ENCODE assay signal across 28 cellular contexts in the genomic region with DNA sequence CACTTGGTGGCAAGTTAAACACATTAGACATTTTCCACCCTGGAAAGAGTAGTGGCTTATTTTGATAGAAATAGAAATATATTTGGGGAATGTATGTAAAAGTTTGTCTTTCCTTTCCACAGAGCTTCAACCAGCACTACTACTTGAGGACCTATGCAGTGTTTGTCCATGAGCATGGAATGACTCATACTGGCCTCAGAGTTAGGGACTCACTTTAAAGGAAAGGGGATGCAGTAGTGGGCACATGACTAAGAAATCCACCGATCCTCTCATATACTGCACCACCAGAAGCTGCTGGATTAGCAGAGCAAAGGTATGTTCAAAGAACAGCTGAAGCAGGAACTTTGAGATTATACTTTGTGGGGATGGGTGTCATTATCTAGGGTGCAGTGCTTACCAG.
"Had no signal": no experiment of that assay in that cellular context is flagged by ENCODE, and none has a peak within 500 bp of the region (broad histone marks: within the 10 kb centered on the region; RNA-seq: fewer than 3 reads in every experiment).

No MANE protein-coding gene starts in this region.

- H3K4me3 ChIP-seq: adrenal gland, breast epithelium, colonic mucosa, hepatocyte, pancreas, psoas muscle, sigmoid colon, vagina had no signal

- ATAC-seq: left colon; naive thymus-derived CD4-positive, alpha-beta T cell; pancreas; psoas muscle; stimulated activated effector memory CD8-positive, alpha-beta T cell treated with anti-CD3 and anti-CD28 coated beads, Interleukin-12 subunit alpha, Interleukin-12 subunit beta, amount 100 ng/mL, for 72 hours; stimulated activated naive CD8-positive, alpha-beta T cell treated with anti-CD3 and anti-CD28 coated beads, Interleukin-15, amount 100 ng/mL, for 72 hours had no signal

- H3K27me3 ChIP-seq: breast epithelium, colonic mucosa, hepatocyte, pancreas, sigmoid colon, vagina had no signal

- DNase-seq: activated CD4-positive, alpha-beta T cell treated with anti-CD3 and anti-CD28 coated beads for 48 hours; activated CD4-positive, alpha-beta T cell treated with anti-CD3 and anti-CD28 coated beads, Interleukin-2, amount 50 U/mL, for 48 hours; activated CD8-positive, alpha-beta memory T cell treated with anti-CD3 and anti-CD28 coated beads for 24 hours; activated effector memory CD4-positive, alpha-beta T cell treated with Interleukin-2 at 50 U/mL for 16 hours; activated naive CD4-positive, alpha-beta T cell treated with anti-CD3 and anti-CD28 coated beads for 36 hours; activated naive CD8-positive, alpha-beta T cell treated with anti-CD3 and anti-CD28 coated beads for 36 hours; adrenal gland; aorta; colonic mucosa; effector memory CD4-positive, alpha-beta T cell; glutamatergic neuron; kidney; left colon; midbrain; naive thymus-derived CD4-positive, alpha-beta T cell; nucleus accumbens; pancreas; psoas muscle; sigmoid colon; small intestine; stimulated activated CD4-positive, alpha-beta T cell treated with anti-CD3 and anti-CD28 coated beads, Interleukin-4, amount 100 ng/mL, for 24 hours; stimulated activated naive CD8-positive, alpha-beta T cell treated with anti-CD3 and anti-CD28 coated beads, Interleukin-15, amount 100 ng/mL, for 72 hours; substantia nigra had no signal

- H3K27ac ChIP-seq: adrenal gland, breast epithelium, colonic mucosa, hepatocyte, pancreas, psoas muscle, sigmoid colon, vagina, VCaP had no signal
